17 cellular contexts compared by ENCODE assay signal in the genomic region with DNA sequence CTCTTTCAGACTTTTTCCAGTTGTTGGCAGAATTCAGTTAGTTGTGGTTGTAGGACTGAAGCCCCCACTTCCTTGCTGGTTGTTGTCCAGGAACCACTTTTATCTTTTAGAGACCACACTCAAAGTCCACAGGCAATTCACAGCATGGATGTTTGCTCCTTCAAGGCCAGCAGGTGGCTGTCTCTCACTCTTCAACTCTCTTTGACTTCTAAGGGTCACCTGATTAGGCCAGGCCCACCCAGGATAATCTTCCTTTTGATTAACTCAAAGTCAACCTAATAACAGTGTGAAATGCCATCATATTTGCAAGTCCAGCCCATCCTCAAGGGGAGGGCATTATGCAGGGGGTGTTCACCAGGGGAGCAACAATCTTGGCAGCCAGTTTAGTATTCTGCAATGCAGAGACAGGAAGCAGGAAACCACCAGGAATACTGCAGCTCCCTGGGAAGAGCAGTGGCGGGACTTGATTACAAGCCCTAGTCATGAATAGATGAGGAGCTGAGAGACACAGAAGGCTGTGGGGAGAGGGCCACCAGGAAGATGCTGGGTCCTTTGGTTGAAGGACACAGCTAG. TPM values are rescaled to one million over a fixed set of nuclear protein-coding genes. Genes with fewer than 3 reads are reported as not detected.
DNase-seq lines count a peak whose midpoint lies in the region; ATAC-seq and TF ChIP-seq lines count a peak whose summit lies in the region.
"Had no signal": no experiment of that assay in that cellular context is flagged by ENCODE, and none has a peak within 500 bp of the region (broad histone marks: within the 10 kb centered on the region; RNA-seq: fewer than 3 reads in every experiment).

No MANE protein-coding gene starts in this region.

- peak; percentile 11 for DNase-seq in SKM-1 treated with dmso at 0.1 percent for 144 hours (lab: John Stamatoyannopoulos, UW; ENCODE audit: unreplicated experiment)
- DNase-seq in SKM-1 (lab: John Stamatoyannopoulos, UW; ENCODE audit: unreplicated experiment) = no peak
- no peak for DNase-seq in WTC11 (ENCODE audit: low spot score)
- peak; percentile 74 for DNase-seq in mesendoderm
- DNase-seq in mesothelial cell of epicardium (ENCODE audit: low spot score in 2 of 2, unreplicated experiment in 2 of 2) = no peak
- DNase-seq in H7 = no peak
- DNase-seq: effector memory CD8-positive, alpha-beta T cell; NCI-H2029 treated with DMSO at 0.1 percent for 48 hours; thyroid gland had no signal

- no peaks in the 10 kb centered on the region for H3K79me2 ChIP-seq in KMS-11 (ENCODE audit: insufficient read depth, low read depth)
- no peaks in the 10 kb centered on the region for H3K79me2 ChIP-seq in mesendoderm (ENCODE audit: control insufficient read depth, insufficient read depth, low read length)

- no peaks in the 10 kb centered on the region for H3K27me3 ChIP-seq in KMS-11 (ENCODE audit: insufficient read depth, low read depth)
- no peaks in the 10 kb centered on the region for H3K27me3 ChIP-seq in mesendoderm (ENCODE audit: insufficient read depth, low read length, poor library complexity)
- peaks cover 4% of the 10 kb centered on the region; the same call in 1 of the 2 replicates for H3K27me3 ChIP-seq in H7 (ENCODE audit: control insufficient read depth, insufficient read depth, low read length)
- H3K27me3 ChIP-seq: ascending aorta, thyroid gland had no signal

- H3K4me1 Mint-ChIP-seq in WTC11 (peaks cover 18% of the 10 kb centered on the region), mesothelial cell of epicardium (peaks cover 21% of the 10 kb centered on the region)

- no peak overlapping the region for H4K8ac ChIP-seq in mesendoderm (ENCODE audit: low read depth, low read length)

- WGBS in mesendoderm (ENCODE audit: extremely low coverage, insufficient coverage, low lambda C conversion rate) = no CpG with 5 or more reads among the region's 1 CpG

- H2BK5ac ChIP-seq in mesendoderm (ENCODE audit: low read length) = no peak overlapping the region

- no peak overlapping the region for H2AK5ac ChIP-seq in mesendoderm (ENCODE audit: low read length)

- H3K4ac ChIP-seq in mesendoderm (ENCODE audit: low read depth, low read length) = no peak overlapping the region

- ATAC-seq in WTC11 (no peak), HG03039 (IDR thresholded peaks at IDR 0.05; ENCODE audit: unreplicated experiment) (no peak)
- ATAC-seq: activated T-helper 17 cell treated with anti-CD3 and anti-CD28 coated beads, Interleukin-2, amount 50 U/mL, for 72 hours; effector memory CD8-positive, alpha-beta T cell had no signal

- H3K9ac ChIP-seq in KMS-11 = no peak overlapping the region
- H3K9ac ChIP-seq in mesendoderm (ENCODE audit: low read length) = no peak overlapping the region

- no peaks in the 10 kb centered on the region for H3K4me1 ChIP-seq in KMS-11 (ENCODE audit: low read depth, poor library complexity, severe bottlenecking)
- peaks cover 6% of the 10 kb centered on the region for H3K4me1 ChIP-seq in mesendoderm (ENCODE audit: control insufficient read depth, low read depth, low read length)
- H3K4me1 ChIP-seq: ascending aorta had no signal

- H3K4me2 ChIP-seq in KMS-11 (no peak overlapping the region), mesendoderm (ENCODE audit: low read length) (no peak overlapping the region)

- H4K5ac ChIP-seq in mesendoderm (ENCODE audit: low read length) = no peak overlapping the region

- H3K9me3 Mint-ChIP-seq in WTC11 (0 out of 2 replicates have a peak, but pooled peaks cover 4% of the 10 kb centered on the region), mesothelial cell of epicardium (no peaks in the 10 kb centered on the region)
- H3K9me3 Mint-ChIP-seq: activated T-helper 17 cell treated with anti-CD3 and anti-CD28 coated beads, Interleukin-2, amount 50 U/mL, for 72 hours; effector memory CD8-positive, alpha-beta T cell had no signal

- H3K4me3 Mint-ChIP-seq in WTC11 = no peak overlapping the region
- no peak overlapping the region for H3K4me3 Mint-ChIP-seq in mesothelial cell of epicardium
- H3K4me3 Mint-ChIP-seq: activated T-helper 17 cell treated with anti-CD3 and anti-CD28 coated beads, Interleukin-2, amount 50 U/mL, for 72 hours; effector memory CD8-positive, alpha-beta T cell had no signal

- H3K27ac Mint-ChIP-seq in WTC11 (no peak overlapping the region), mesothelial cell of epicardium (no peak overlapping the region)
- H3K27ac Mint-ChIP-seq: activated T-helper 17 cell treated with anti-CD3 and anti-CD28 coated beads, Interleukin-2, amount 50 U/mL, for 72 hours; effector memory CD8-positive, alpha-beta T cell had no signal

- H3K79me1 ChIP-seq in mesendoderm (ENCODE audit: low read length) = no peaks in the 10 kb centered on the region

- H3K36me3 ChIP-seq in KMS-11 (ENCODE audit: insufficient read depth) (no peaks in the 10 kb centered on the region), mesendoderm (ENCODE audit: control insufficient read depth, insufficient read depth, low read length) (no peaks in the 10 kb centered on the region), H7 (replicated peaks; ENCODE audit: control insufficient read depth, insufficient read depth, low read length) (no peaks in the 10 kb centered on the region)
- H3K36me3 ChIP-seq: ascending aorta, thyroid gland had no signal

- no peak overlapping the region for H3K23ac ChIP-seq in mesendoderm (ENCODE audit: low read length)

- H3K27ac ChIP-seq in KMS-11 = no peak overlapping the region
- no peak overlapping the region for H3K27ac ChIP-seq in mesendoderm (ENCODE audit: low read depth, low read length)
- H3K27ac ChIP-seq: ascending aorta, SK-N-MC, thyroid gland had no signal

- no peaks in the 10 kb centered on the region for H4K20me1 ChIP-seq in KMS-11 (ENCODE audit: insufficient read depth)

- POLR2A ChIA-PET in WTC11 (lab: Charles Lee) = no interaction called here

- peaks cover 21% of the 10 kb centered on the region for H3K27me3 Mint-ChIP-seq in WTC11 (ENCODE audit: low read depth)
- no peaks in the 10 kb centered on the region for H3K27me3 Mint-ChIP-seq in mesothelial cell of epicardium (ENCODE audit: low read depth)

- H3K4me3 ChIP-seq in KMS-11 (IDR thresholded peaks at IDR 0.05; ENCODE audit: insufficient read depth, low read depth, low read length) (no peak overlapping the region), mesendoderm (ENCODE audit: low read length) (no peak overlapping the region), H7 (ENCODE audit: insufficient read depth, low read depth, low read length) (no peak overlapping the region)
- H3K4me3 ChIP-seq: ascending aorta, SK-N-MC, thyroid gland had no signal

- H2AFZ ChIP-seq in KMS-11 (ENCODE audit: low read depth) = no peak overlapping the region

- H3K36me3 Mint-ChIP-seq in WTC11 (no peaks in the 10 kb centered on the region), mesothelial cell of epicardium (no peaks in the 10 kb centered on the region)

- H3K18ac ChIP-seq in mesendoderm (ENCODE audit: low read length) = no peak overlapping the region

- H2BK120ac ChIP-seq in mesendoderm (ENCODE audit: low read depth, low read length) = no peak overlapping the region

- peak; percentile 49 for TF ChIP-seq CTCF in KMS-11 (conservative IDR thresholded peaks at IDR 0.05; ENCODE audit: low read depth, low read length)
- no peak for TF ChIP-seq CTCF in WTC11 (IDR thresholded peaks at IDR 0.05)
- no peak for TF ChIP-seq CTCF in mesothelial cell of epicardium (IDR thresholded peaks at IDR 0.05; ENCODE audit: unreplicated experiment)

- no peak overlapping the region for H3K56ac ChIP-seq in mesendoderm (ENCODE audit: low read length)

- CTCF ChIA-PET in WTC11 (lab: Charles Lee) = interaction anchor here (1.4 to 1.5 kb wide), 2 partner anchors 77 to 140 kb away, joined by 5 to 7 read pairs; no protein-coding TSS in a partner anchor

- H2BK15ac ChIP-seq in mesendoderm (replicated peaks; ENCODE audit: low read depth) = no peak overlapping the region

TF ChIP-seq in WTC11, 78 proteins besides CTCF, POLR2A, EP300 and RAD21:
- no peak for TF ChIP-seq RORB (CRISPR knock-in tag; IDR thresholded peaks at IDR 0.05)
- no peak for TF ChIP-seq SMAD3 (CRISPR knock-in tag; IDR thresholded peaks at IDR 0.05; ENCODE audit: borderline replicate concordance)
- TF ChIP-seq GTF2I (CRISPR knock-in tag; conservative IDR thresholded peaks at IDR 0.05) = peak; percentile 77; the same call in 1 of the 2 replicates
- no peak for TF ChIP-seq ZBTB21 (CRISPR knock-in tag; IDR thresholded peaks at IDR 0.05; ENCODE audit: borderline replicate concordance)
- TF ChIP-seq ZNF263 (CRISPR knock-in tag; IDR thresholded peaks at IDR 0.05; ENCODE audit: low read depth) = no peak
- TF ChIP-seq, protein P1, sequence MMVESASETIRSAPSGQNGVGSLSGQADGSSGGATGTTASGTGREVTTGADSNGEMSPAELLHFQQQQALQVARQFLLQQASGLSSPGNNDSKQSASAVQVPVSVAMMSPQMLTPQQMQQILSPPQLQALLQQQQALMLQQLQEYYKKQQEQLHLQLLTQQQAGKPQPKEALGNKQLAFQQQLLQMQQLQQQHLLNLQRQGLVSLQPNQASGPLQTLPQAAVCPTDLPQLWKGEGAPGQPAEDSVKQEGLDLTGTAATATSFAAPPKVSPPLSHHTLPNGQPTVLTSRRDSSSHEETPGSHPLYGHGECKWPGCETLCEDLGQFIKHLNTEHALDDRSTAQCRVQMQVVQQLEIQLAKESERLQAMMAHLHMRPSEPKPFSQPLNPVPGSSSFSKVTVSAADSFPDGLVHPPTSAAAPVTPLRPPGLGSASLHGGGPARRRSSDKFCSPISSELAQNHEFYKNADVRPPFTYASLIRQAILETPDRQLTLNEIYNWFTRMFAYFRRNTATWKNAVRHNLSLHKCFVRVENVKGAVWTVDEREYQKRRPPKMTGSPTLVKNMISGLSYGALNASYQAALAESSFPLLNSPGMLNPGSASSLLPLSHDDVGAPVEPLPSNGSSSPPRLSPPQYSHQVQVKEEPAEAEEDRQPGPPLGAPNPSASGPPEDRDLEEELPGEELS (CRISPR knock-in tag; IDR thresholded peaks at IDR 0.05) = no peak
TF ChIP-seq in WTC11: peak in this region for 1.

RNA-seq across cellular contexts. Expression of a gene that starts 52.4 kb away (rescaled TPM):
- not detected in 3 replicates for total RNA-seq in WTC11 (2021)
- polyA plus RNA-seq in mesendoderm (2013, experiment 1 of 2) = not detected
- not detected for polyA plus RNA-seq in mesendoderm (2013, experiment 2 of 2)
- 0.18 TPM in 1 of 3 replicates, not detected in the others for total RNA-seq in mesothelial cell of epicardium
- not detected in 2 replicates for total RNA-seq in H7 (2014; rRNA removed; shearing (Covaris generic))
- total RNA-seq: activated T-helper 17 cell treated with anti-CD3 and anti-CD28 coated beads, Interleukin-2, amount 50 U/mL, for 72 hours; glomerular endothelial cell; kidney epithelial cell; posterior vena cava; thyroid gland had no signal

Comparison
In these comparisons a context has a peak if more than half of its experiments do, and no peak if none do; other contexts are left out.
1. DNase-seq: peak in SKM-1 treated with dmso at 0.1 percent for 144 hours (single experiment) and mesendoderm (single experiment); none in SKM-1 (single experiment), WTC11 (single experiment), mesothelial cell of epicardium (0 of 2) and H7 (single experiment).